In the genomic region with DNA sequence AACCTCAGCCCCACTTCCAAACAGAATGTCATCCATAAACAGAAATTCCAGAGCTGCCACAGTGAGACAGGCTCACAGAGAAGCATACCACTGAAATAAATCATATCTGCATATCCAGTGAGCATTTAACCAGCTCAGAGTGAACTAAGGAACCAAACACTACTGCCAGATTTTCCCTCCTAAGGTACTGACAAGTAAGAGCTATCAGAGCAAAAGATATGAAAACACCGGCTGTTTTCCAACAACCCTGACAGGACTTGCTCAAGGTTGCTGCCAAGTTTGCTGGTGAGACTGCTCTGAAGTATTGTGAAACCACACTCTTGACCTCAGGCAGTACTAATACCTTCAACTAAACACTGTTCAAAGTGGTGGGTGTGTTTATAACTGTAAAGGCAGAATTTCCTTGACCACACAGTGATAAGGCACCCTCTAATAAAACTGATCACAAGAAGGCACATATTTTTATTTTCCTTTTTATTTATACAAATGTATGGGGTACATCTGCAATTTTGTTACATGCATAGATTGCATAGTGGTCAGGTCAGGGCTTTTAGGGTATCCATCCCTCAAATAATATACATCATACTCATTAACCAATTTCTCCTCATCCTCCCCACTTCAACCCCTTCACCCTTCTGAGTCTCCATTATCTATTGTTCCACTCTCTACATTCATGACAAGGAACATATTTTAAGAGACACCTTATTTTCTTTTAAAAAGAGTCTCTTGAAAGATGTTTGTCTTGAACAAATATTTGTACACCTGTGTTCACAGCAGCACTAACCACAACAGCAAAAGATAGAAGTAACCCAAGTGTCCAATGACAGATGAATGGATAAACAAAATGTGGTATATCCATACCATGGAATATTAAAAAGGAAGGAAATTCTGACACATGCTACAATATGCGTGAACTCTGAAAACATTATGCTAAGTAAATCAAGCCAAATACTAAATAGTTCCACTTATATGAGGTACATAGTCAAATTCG, we compare ENCODE assay signal across 8 cellular contexts. TPM values are rescaled to one million over a fixed set of nuclear protein-coding genes. Genes with fewer than 3 reads are reported as not detected.
A peak's percentile ranks its signal among the peaks of the same experiment; 100 is the strongest.
DNase-seq lines count a peak whose midpoint lies in the region; ATAC-seq and TF ChIP-seq lines count a peak whose summit lies in the region.

No MANE protein-coding gene starts in this region.

- H3K4me1 Mint-ChIP-seq in activated T-helper 17 cell treated with anti-CD3 and anti-CD28 coated beads, Interleukin-2, amount 50 U/mL, for 72 hours: peaks cover 47% of the 10 kb centered on the region
- peaks cover 71% of the 10 kb centered on the region for H3K4me1 Mint-ChIP-seq in stimulated activated naive CD8-positive, alpha-beta T cell treated with anti-CD3 and anti-CD28 coated beads, Interleukin-15, Interleukin-2, amounts not matched to agents 100 ng/mL and 50 ng/mL, for 24 hours (ENCODE audit: low read depth)
- H3K4me1 Mint-ChIP-seq in endothelial cell (ENCODE audit: unreplicated experiment): peaks cover 3% of the 10 kb centered on the region

- no peaks in the 10 kb centered on the region for H3K9me3 ChIP-seq in right atrium auricular region

- peak; percentile 66 for ATAC-seq in GM21423 (IDR thresholded peaks at IDR 0.05; ENCODE audit: unreplicated experiment)
- ATAC-seq in activated T-helper 17 cell treated with anti-CD3 and anti-CD28 coated beads, Interleukin-2, amount 50 U/mL, for 72 hours (replicated peaks): peak; percentile 75

- H3K4me1 ChIP-seq in right atrium auricular region: peaks cover 0 to 70% of the 10 kb centered on the region in 2 donors

- H3K9me3 Mint-ChIP-seq in activated T-helper 17 cell treated with anti-CD3 and anti-CD28 coated beads, Interleukin-2, amount 50 U/mL, for 72 hours: no peaks in the 10 kb centered on the region
- H3K9me3 Mint-ChIP-seq in stimulated activated naive CD8-positive, alpha-beta T cell treated with anti-CD3 and anti-CD28 coated beads, Interleukin-15, Interleukin-2, amounts not matched to agents 100 ng/mL and 50 ng/mL, for 24 hours: no peaks in the 10 kb centered on the region
- H3K9me3 Mint-ChIP-seq in endothelial cell (ENCODE audit: unreplicated experiment): no peaks in the 10 kb centered on the region

- no peaks in the 10 kb centered on the region for H3K36me3 ChIP-seq in right atrium auricular region

- peak overlapping the region; percentile 58 for H3K4me3 Mint-ChIP-seq in activated T-helper 17 cell treated with anti-CD3 and anti-CD28 coated beads, Interleukin-2, amount 50 U/mL, for 72 hours
- H3K4me3 Mint-ChIP-seq in stimulated activated naive CD8-positive, alpha-beta T cell treated with anti-CD3 and anti-CD28 coated beads, Interleukin-15, Interleukin-2, amounts not matched to agents 100 ng/mL and 50 ng/mL, for 24 hours: peak overlapping the region; percentile 28
- H3K4me3 Mint-ChIP-seq in endothelial cell (ENCODE audit: unreplicated experiment): no peak overlapping the region

- no peaks in the 10 kb centered on the region for H3K36me3 Mint-ChIP-seq in activated T-helper 17 cell treated with anti-CD3 and anti-CD28 coated beads, Interleukin-2, amount 50 U/mL, for 72 hours (ENCODE audit: low read depth)
- no peaks in the 10 kb centered on the region for H3K36me3 Mint-ChIP-seq in stimulated activated naive CD8-positive, alpha-beta T cell treated with anti-CD3 and anti-CD28 coated beads, Interleukin-15, Interleukin-2, amounts not matched to agents 100 ng/mL and 50 ng/mL, for 24 hours (ENCODE audit: low read depth)
- no peaks in the 10 kb centered on the region for H3K36me3 Mint-ChIP-seq in endothelial cell (ENCODE audit: low read depth, unreplicated experiment)

- peak overlapping the region; percentile 79 for H3K27ac Mint-ChIP-seq in activated T-helper 17 cell treated with anti-CD3 and anti-CD28 coated beads, Interleukin-2, amount 50 U/mL, for 72 hours
- H3K27ac Mint-ChIP-seq in stimulated activated naive CD8-positive, alpha-beta T cell treated with anti-CD3 and anti-CD28 coated beads, Interleukin-15, Interleukin-2, amounts not matched to agents 100 ng/mL and 50 ng/mL, for 24 hours: no peak overlapping the region
- H3K27ac Mint-ChIP-seq in endothelial cell (ENCODE audit: unreplicated experiment): no peak overlapping the region

- H3K27ac ChIP-seq in right atrium auricular region: peak overlapping the region; percentile 38 to 63

- H3K27me3 ChIP-seq in right atrium auricular region: no peaks in the 10 kb centered on the region

- H3K27me3 Mint-ChIP-seq in activated T-helper 17 cell treated with anti-CD3 and anti-CD28 coated beads, Interleukin-2, amount 50 U/mL, for 72 hours: no peaks in the 10 kb centered on the region
- no peaks in the 10 kb centered on the region for H3K27me3 Mint-ChIP-seq in stimulated activated naive CD8-positive, alpha-beta T cell treated with anti-CD3 and anti-CD28 coated beads, Interleukin-15, Interleukin-2, amounts not matched to agents 100 ng/mL and 50 ng/mL, for 24 hours
- H3K27me3 Mint-ChIP-seq in endothelial cell (ENCODE audit: unreplicated experiment): no peaks in the 10 kb centered on the region

- no peak overlapping the region for H3K4me3 ChIP-seq in right atrium auricular region

- no peak for TF ChIP-seq CTCF in right atrium auricular region (IDR thresholded peaks at IDR 0.05)
- no peak for TF ChIP-seq CTCF in endothelial cell (IDR thresholded peaks at IDR 0.05; ENCODE audit: unreplicated experiment)

- DNase-seq in GM03348 (ENCODE audit: low spot score): peak; percentile 71
- DNase-seq in HS-27A (ENCODE audit: low read depth): peak; percentile 71
- peak; percentile 76 for DNase-seq in right atrium auricular region (ENCODE audit: low spot score)
- DNase-seq in endothelial cell (ENCODE audit: low spot score): no peak
- DNase-seq in stimulated activated CD8-positive, alpha-beta memory T cell treated with anti-CD3 and anti-CD28 coated beads, Interleukin-4, amount 100 ng/mL, for 48 hours: no peak

RNA-seq across cellular contexts. Expression of a gene that starts 18.2 kb away (rescaled TPM):
- 10 to 100 TPM; 13.4 to 22.4 TPM for total RNA-seq in activated T-helper 17 cell treated with anti-CD3 and anti-CD28 coated beads, Interleukin-2, amount 50 U/mL, for 72 hours
- total RNA-seq in right atrium auricular region (10 to 100 TPM; 32.5 to 35.9 TPM), endothelial cell (ENCODE audit: unreplicated experiment) (12.4 TPM)

Comparison
In these comparisons a context has a peak if more than half of its experiments do, and no peak if none do; other contexts are left out.
1. DNase-seq: peak in GM03348 (single experiment), HS-27A (single experiment) and right atrium auricular region (single experiment); none in endothelial cell (single experiment) and stimulated activated CD8-positive, alpha-beta memory T cell treated with anti-CD3 and anti-CD28 coated beads, Interleukin-4, amount 100 ng/mL, for 48 hours (single experiment).